ENCODE assay signal across 21 cellular contexts in genomic region chr17:5033352-5034015, GRCh38. TPM values are rescaled to one million over a fixed set of nuclear protein-coding genes. Genes with fewer than 3 reads are reported as not detected.
DNase-seq lines count a peak whose midpoint lies in the region; ATAC-seq and TF ChIP-seq lines count a peak whose summit lies in the region.
"Had no signal": no experiment of that assay in that cellular context is flagged by ENCODE, and none has a peak within 500 bp of the region (broad histone marks: within the 10 kb centered on the region; RNA-seq: fewer than 3 reads in every experiment).

No MANE protein-coding gene starts in this region.

- intact Hi-C loops in CD8-positive, alpha-beta T cell (cut with DNase I, micrococcal nuclease), result loop anchor here in 1 of 2 experiments (5.0 kb wide), 1 partner anchor 36 kb away; the partner anchor contains the start of genes INCA1 and KIF1C

- H3K27ac Mint-ChIP-seq in CD4-positive, CD25-positive, alpha-beta regulatory T cell, result peak overlapping the region in 2 of 3 donors; percentile 36 to 61
- peak overlapping the region; percentile 57 for H3K27ac Mint-ChIP-seq in central memory CD8-positive, alpha-beta T cell (ENCODE audit: low read depth)
- no peak overlapping the region for H3K27ac Mint-ChIP-seq in nephron progenitor cell
- no peak overlapping the region for H3K27ac Mint-ChIP-seq in CD8-positive, alpha-beta T cell

- no peaks in the 10 kb centered on the region for H3K9me3 Mint-ChIP-seq in CD4-positive, CD25-positive, alpha-beta regulatory T cell
- no peaks in the 10 kb centered on the region for H3K9me3 Mint-ChIP-seq in central memory CD8-positive, alpha-beta T cell
- peaks cover 5% of the 10 kb centered on the region for H3K9me3 Mint-ChIP-seq in nephron progenitor cell
- H3K9me3 Mint-ChIP-seq in CD8-positive, alpha-beta T cell, result no peaks in the 10 kb centered on the region

- DNase-seq in CD4-positive, CD25-positive, alpha-beta regulatory T cell, result no peak
- DNase-seq in H7, result peak; percentile 74
- DNase-seq in central memory CD8-positive, alpha-beta T cell (ENCODE audit: low spot score in 2 of 2), result no peak
- peak; percentile 18 for DNase-seq in nephron progenitor cell
- no peak for DNase-seq in DMS114 treated with DMSO at 0.1 percent for 48 hours (lab: John Stamatoyannopoulos, UW; ENCODE audit: unreplicated experiment)
- no peak for DNase-seq in DMS53 (lab: John Stamatoyannopoulos, UW)
- DNase-seq in CD8-positive, alpha-beta T cell, result no peak
- DNase-seq in GM03348 (ENCODE audit: low spot score), result no peak
- DNase-seq: C1 segment of cervical spinal cord, GDM1, KBM-7, NCI-H1105 treated with DMSO at 0.1 percent for 48 hours, NCI-H1694, NCI-H510A, NCI-H748 treated with DMSO at 0.1 percent for 48 hours, SHP77 had no signal

- peak; percentile 22 for TF ChIP-seq CTCF in nephron progenitor cell (IDR thresholded peaks at IDR 0.05)
- no peak for TF ChIP-seq CTCF in CD8-positive, alpha-beta T cell (IDR thresholded peaks at IDR 0.05)

- H3K27me3 ChIP-seq in CD4-positive, CD25-positive, alpha-beta regulatory T cell (ENCODE audit: control insufficient read depth, insufficient read depth, low read length), result no peaks in the 10 kb centered on the region
- no peaks in the 10 kb centered on the region for H3K27me3 ChIP-seq in H7 (ENCODE audit: control insufficient read depth, insufficient read depth, low read length)
- H3K27me3 ChIP-seq in CD8-positive, alpha-beta T cell (ENCODE audit: insufficient read depth, low read length), result no peaks in the 10 kb centered on the region

- H3K27ac ChIP-seq in CD4-positive, CD25-positive, alpha-beta regulatory T cell (ENCODE audit: insufficient read depth, low read length, poor library complexity, severe bottlenecking), result no peak overlapping the region
- H3K27ac ChIP-seq in CD8-positive, alpha-beta T cell (ENCODE audit: low read depth, low read length), result no peak overlapping the region
- H3K27ac ChIP-seq: SK-N-MC had no signal

- CTCF ChIA-PET in CD8-positive, alpha-beta T cell (lab: Charles Lee), result interaction anchor here (0.7 to 7.0 kb wide), 5 partner anchors 13 to 28 kb away, joined by 4 to 135 read pairs (median 7); no protein-coding TSS in a partner anchor

- no peaks in the 10 kb centered on the region for H3K36me3 ChIP-seq in CD4-positive, CD25-positive, alpha-beta regulatory T cell (ENCODE audit: control insufficient read depth, insufficient read depth, low read length)
- H3K36me3 ChIP-seq in H7 (replicated peaks; ENCODE audit: control insufficient read depth, insufficient read depth, low read length), result no peaks in the 10 kb centered on the region
- H3K36me3 ChIP-seq in CD8-positive, alpha-beta T cell (ENCODE audit: insufficient read depth, low read length), result no peaks in the 10 kb centered on the region
- H3K36me3 ChIP-seq: HAP-1 had no signal

- H3K4me3 Mint-ChIP-seq in CD4-positive, CD25-positive, alpha-beta regulatory T cell, result no peak overlapping the region
- peak overlapping the region; percentile 11 for H3K4me3 Mint-ChIP-seq in central memory CD8-positive, alpha-beta T cell
- H3K4me3 Mint-ChIP-seq in nephron progenitor cell, result no peak overlapping the region
- H3K4me3 Mint-ChIP-seq in CD8-positive, alpha-beta T cell, result no peak overlapping the region

- no peaks in the 10 kb centered on the region for H3K9me3 ChIP-seq in CD4-positive, CD25-positive, alpha-beta regulatory T cell (ENCODE audit: control insufficient read depth in 2 of 2, low read length in 2 of 2)
- H3K9me3 ChIP-seq in CD8-positive, alpha-beta T cell (ENCODE audit: low read length), result no peaks in the 10 kb centered on the region
- H3K9me3 ChIP-seq: HAP-1 had no signal

- H3K4me1 ChIP-seq in CD4-positive, CD25-positive, alpha-beta regulatory T cell (ENCODE audit: control insufficient read depth, insufficient read depth, low read length, poor library complexity, severe bottlenecking), result peaks cover 31% of the 10 kb centered on the region
- H3K4me1 ChIP-seq in CD8-positive, alpha-beta T cell (ENCODE audit: insufficient read depth, low read length), result peaks cover 13% of the 10 kb centered on the region

- no peaks in the 10 kb centered on the region for H3K27me3 Mint-ChIP-seq in CD4-positive, CD25-positive, alpha-beta regulatory T cell
- no peaks in the 10 kb centered on the region for H3K27me3 Mint-ChIP-seq in central memory CD8-positive, alpha-beta T cell
- H3K27me3 Mint-ChIP-seq in nephron progenitor cell (ENCODE audit: low read depth, poor library complexity), result peaks cover 75% of the 10 kb centered on the region
- peaks cover 2% of the 10 kb centered on the region for H3K27me3 Mint-ChIP-seq in CD8-positive, alpha-beta T cell (ENCODE audit: low read depth)

- POLR2A ChIA-PET in CD8-positive, alpha-beta T cell (lab: Charles Lee), result interaction anchor here (1.7 kb wide), 1 partner anchor 36 kb away, joined by 5 read pairs; the partner anchor contains the start of genes INCA1 and KIF1C

- H3K4me3 ChIP-seq in CD4-positive, CD25-positive, alpha-beta regulatory T cell (ENCODE audit: low read depth, low read length), result no peak overlapping the region
- H3K4me3 ChIP-seq in H7 (ENCODE audit: insufficient read depth, low read depth, low read length), result no peak overlapping the region
- no peak overlapping the region for H3K4me3 ChIP-seq in CD8-positive, alpha-beta T cell (ENCODE audit: low read depth, low read length)
- H3K4me3 ChIP-seq: HAP-1, SK-N-MC had no signal

- peaks cover 3 to 35% (median 16%) of the 10 kb centered on the region in 4 donors for H3K4me1 Mint-ChIP-seq in CD4-positive, CD25-positive, alpha-beta regulatory T cell
- peaks cover 24% of the 10 kb centered on the region for H3K4me1 Mint-ChIP-seq in central memory CD8-positive, alpha-beta T cell
- peaks cover 5% of the 10 kb centered on the region for H3K4me1 Mint-ChIP-seq in nephron progenitor cell
- H3K4me1 Mint-ChIP-seq in CD8-positive, alpha-beta T cell (ENCODE audit: low read depth), result peaks cover 14% of the 10 kb centered on the region

- H3K36me3 Mint-ChIP-seq in CD4-positive, CD25-positive, alpha-beta regulatory T cell, result no peaks in the 10 kb centered on the region
- peaks cover 3% of the 10 kb centered on the region for H3K36me3 Mint-ChIP-seq in central memory CD8-positive, alpha-beta T cell (ENCODE audit: insufficient read depth)
- H3K36me3 Mint-ChIP-seq in nephron progenitor cell (ENCODE audit: low read depth), result no peaks in the 10 kb centered on the region
- no peaks in the 10 kb centered on the region for H3K36me3 Mint-ChIP-seq in CD8-positive, alpha-beta T cell

- ATAC-seq in CD4-positive, CD25-positive, alpha-beta regulatory T cell (ENCODE audit: low read depth in 2 of 2), result no peak
- ATAC-seq in central memory CD8-positive, alpha-beta T cell (replicated peaks; ENCODE audit: extremely low read depth, poor library complexity, severe bottlenecking), result no peak
- no peak for ATAC-seq in CD8-positive, alpha-beta T cell

RNA-seq across cellular contexts. Expression of gene SLC52A1, which starts 1.7 kb away (rescaled TPM):
- 0.22 TPM for total RNA-seq in CD4-positive, CD25-positive, alpha-beta regulatory T cell
- polyA plus RNA-seq in CD4-positive, CD25-positive, alpha-beta regulatory T cell, result under 1 TPM in 2 of 4 donors, not detected in 2; 0.27 to 0.41 TPM
- 0.10 TPM in 1 of 2 replicates, not detected in the other for total RNA-seq in H7 (2014; rRNA removed; shearing (Covaris generic))
- not detected for total RNA-seq in CD8-positive, alpha-beta T cell
- total RNA-seq: A673, Daoy, RPMI7951 had no signal

RNA-seq across cellular contexts. Expression of gene KIF1C, which starts 35.7 kb away (rescaled TPM):
- 22.9 TPM for total RNA-seq in CD4-positive, CD25-positive, alpha-beta regulatory T cell
- polyA plus RNA-seq in CD4-positive, CD25-positive, alpha-beta regulatory T cell, result 1 to 10 TPM; 2.6 to 4.6 (median 3.8) TPM
- total RNA-seq in H7 (2014; rRNA removed; shearing (Covaris generic)), result 46.2 and 48.8 TPM in 2 replicates
- total RNA-seq in CD8-positive, alpha-beta T cell, result 1 to 10 TPM; 7.1 to 7.2 TPM

RNA-seq across cellular contexts. Expression of gene INCA1, which starts 36.2 kb away (rescaled TPM):
- not detected for total RNA-seq in CD4-positive, CD25-positive, alpha-beta regulatory T cell
- polyA plus RNA-seq in CD4-positive, CD25-positive, alpha-beta regulatory T cell, result under 1 TPM in 1 of 4 donors, not detected in 3; 0.99 TPM
- 0.42 and 0.63 TPM in 2 replicates for total RNA-seq in H7 (2014; rRNA removed; shearing (Covaris generic))
- total RNA-seq in CD8-positive, alpha-beta T cell, result under 1 TPM in 1 of 2 experiments, not detected in 1; 0.24 TPM

RNA-seq across cellular contexts. Expression of gene ZFP3, which starts 44.8 kb away (rescaled TPM):
- total RNA-seq in CD4-positive, CD25-positive, alpha-beta regulatory T cell, result 2.5 TPM
- polyA plus RNA-seq in CD4-positive, CD25-positive, alpha-beta regulatory T cell, result 1 to 10 TPM in 2 of 4 donors, under 1 TPM in 2; 0.32 to 2.0 (median 1.3) TPM
- total RNA-seq in H7 (2014; rRNA removed; shearing (Covaris generic)), result 0.21 and 0.96 TPM in 2 replicates
- 1 to 10 TPM; 2.6 to 2.7 TPM for total RNA-seq in CD8-positive, alpha-beta T cell
- total RNA-seq: Daoy had no signal

RNA-seq across cellular contexts. Expression of gene CAMTA2, which starts 46.0 kb away (rescaled TPM):
- total RNA-seq in CD4-positive, CD25-positive, alpha-beta regulatory T cell, result 69.8 TPM
- 1 to 10 TPM; 4.7 to 7.9 (median 6.0) TPM for polyA plus RNA-seq in CD4-positive, CD25-positive, alpha-beta regulatory T cell
- 1.6 and 3.8 TPM in 2 replicates for total RNA-seq in H7 (2014; rRNA removed; shearing (Covaris generic))
- total RNA-seq in CD8-positive, alpha-beta T cell, result 10 to 100 TPM; 40.1 to 42.3 TPM

Comparison
In these comparisons a context has a peak if more than half of its experiments do, and no peak if none do; other contexts are left out.
1. DNase-seq: peak in H7 (single experiment) and nephron progenitor cell (single experiment); none in CD4-positive, CD25-positive, alpha-beta regulatory T cell (0 of 3), central memory CD8-positive, alpha-beta T cell (0 of 2), DMS114 treated with DMSO at 0.1 percent for 48 hours (single experiment), DMS53 (single experiment), CD8-positive, alpha-beta T cell (0 of 7) and GM03348 (single experiment).
2. H3K27ac Mint-ChIP-seq: peak in CD4-positive, CD25-positive, alpha-beta regulatory T cell (2 of 3) and central memory CD8-positive, alpha-beta T cell (single experiment); none in nephron progenitor cell (single experiment) and CD8-positive, alpha-beta T cell (single experiment).